In the genomic region with DNA sequence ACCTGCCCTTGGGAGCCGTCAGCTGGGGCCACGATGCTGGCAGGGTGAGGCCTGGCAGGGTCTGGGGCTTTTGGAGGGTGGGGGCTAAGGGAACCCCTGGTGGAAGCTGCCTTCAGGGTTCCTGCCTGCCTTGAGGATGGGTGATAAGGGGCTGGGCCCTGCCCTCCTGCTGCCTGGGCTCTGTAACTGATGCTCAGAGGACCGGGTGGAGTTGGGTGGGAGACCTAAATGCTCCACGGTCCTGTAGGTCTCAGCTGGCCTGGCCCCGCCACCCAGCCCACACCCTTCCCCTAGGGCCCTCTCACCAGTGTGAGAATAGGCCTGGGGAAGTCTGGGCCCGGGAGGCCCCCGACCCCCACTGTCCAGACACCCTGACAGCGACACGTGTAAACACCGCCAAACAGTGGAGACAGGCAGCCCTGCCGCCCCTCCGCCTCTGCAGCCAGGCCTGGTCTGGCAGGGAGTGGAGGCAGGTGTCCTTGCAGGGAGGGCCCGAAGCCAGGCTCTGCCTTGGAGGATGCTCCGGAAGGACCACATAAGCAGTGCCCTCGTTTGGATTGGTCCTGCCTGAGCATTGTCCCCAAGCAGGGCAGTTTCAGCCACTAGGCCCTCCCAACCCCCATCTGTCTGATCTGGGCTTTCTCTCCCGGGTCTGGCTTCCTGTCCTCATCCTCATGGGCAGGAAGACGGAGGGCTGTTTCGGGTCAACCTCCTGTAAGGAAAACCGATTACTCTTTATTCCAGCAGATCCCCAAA, we compare ENCODE assay signal across 8 cellular contexts. TPM values are rescaled to one million over a fixed set of nuclear protein-coding genes. Genes with fewer than 3 reads are reported as not detected.
DNase-seq lines count a peak whose midpoint lies in the region; ATAC-seq and TF ChIP-seq lines count a peak whose summit lies in the region.

No MANE protein-coding gene starts in this region.

- peak; percentile 28 for DNase-seq in DMS 273 (lab: John Stamatoyannopoulos, UW; ENCODE audit: unreplicated experiment)
- DNase-seq in DMS 273 treated with DMSO at 0.1 percent for 48 hours (lab: John Stamatoyannopoulos, UW): no peak
- peak in 6 of 7 donors; percentile 67 to 91 (median 76) for DNase-seq in adrenal gland
- DNase-seq in stimulated activated effector memory CD8-positive, alpha-beta T cell treated with anti-CD3 and anti-CD28 coated beads, Interleukin-12 subunit alpha, Interleukin-12 subunit beta, amount 100 ng/mL, for 72 hours (ENCODE audit: low spot score in 2 of 2): no peak
- DNase-seq in ACHN: no peak
- no peak for DNase-seq in CD1c-positive myeloid dendritic cell (ENCODE audit: extremely low spot score)

- H3K9me3 Mint-ChIP-seq in stimulated activated effector memory CD8-positive, alpha-beta T cell treated with anti-CD3 and anti-CD28 coated beads, Interleukin-12 subunit alpha, Interleukin-12 subunit beta, amount 100 ng/mL, for 72 hours: no peaks in the 10 kb centered on the region

- no peaks in the 10 kb centered on the region for H3K36me3 ChIP-seq in adrenal gland (replicated peaks in 1 of 2)

- peaks cover 35 to 58% of the 10 kb centered on the region in 2 donors for H3K4me1 ChIP-seq in adrenal gland (replicated peaks in 1 of 2)

- no peak for TF ChIP-seq CTCF in adrenal gland (IDR thresholded peaks at IDR 0.05)

- H3K27me3 ChIP-seq in adrenal gland: no peaks in the 10 kb centered on the region
- no peaks in the 10 kb centered on the region for H3K27me3 ChIP-seq in layer of hippocampus (ENCODE audit: control insufficient read depth, insufficient read depth, low read length)

- peak in 1 of 2 donors; percentile 28 for TF ChIP-seq POLR2A in adrenal gland (IDR thresholded peaks at IDR 0.05)

- intact Hi-C loops in adrenal gland (cut with DNase I): no loop called here

- in situ Hi-C loops in ACHN (cut with HindIII; ENCODE audit: low pct_ligation_motif_present, low pct_unique_long_range_greater_than_20kb, low sequenced_read_pairs): no loop called here

- H3K4me3 ChIP-seq in adrenal gland: no peak overlapping the region

- ATAC-seq in stimulated activated effector memory CD8-positive, alpha-beta T cell treated with anti-CD3 and anti-CD28 coated beads, Interleukin-12 subunit alpha, Interleukin-12 subunit beta, amount 100 ng/mL, for 72 hours: no peak
- no peak for ATAC-seq in esophagus mucosa

- peak overlapping the region; percentile 65 for H3K4me3 Mint-ChIP-seq in stimulated activated effector memory CD8-positive, alpha-beta T cell treated with anti-CD3 and anti-CD28 coated beads, Interleukin-12 subunit alpha, Interleukin-12 subunit beta, amount 100 ng/mL, for 72 hours

- H3K4me1 Mint-ChIP-seq in stimulated activated effector memory CD8-positive, alpha-beta T cell treated with anti-CD3 and anti-CD28 coated beads, Interleukin-12 subunit alpha, Interleukin-12 subunit beta, amount 100 ng/mL, for 72 hours: peaks cover under 1% of the 10 kb centered on the region

- WGBS in adrenal gland, 4 donors: 18 to 34% (median 31%) methylated on average over 5 to 19 of the region's 19 CpGs

- H3K9me3 ChIP-seq in adrenal gland (replicated peaks in 1 of 3): no peaks in the 10 kb centered on the region

- H3K27ac Mint-ChIP-seq in stimulated activated effector memory CD8-positive, alpha-beta T cell treated with anti-CD3 and anti-CD28 coated beads, Interleukin-12 subunit alpha, Interleukin-12 subunit beta, amount 100 ng/mL, for 72 hours: no peak overlapping the region

- peaks cover 1% of the 10 kb centered on the region for H3K36me3 Mint-ChIP-seq in stimulated activated effector memory CD8-positive, alpha-beta T cell treated with anti-CD3 and anti-CD28 coated beads, Interleukin-12 subunit alpha, Interleukin-12 subunit beta, amount 100 ng/mL, for 72 hours

- H3K27ac ChIP-seq in adrenal gland (peak overlapping the region in 4 of 5 donors; percentile 32 to 97 (median 95)), layer of hippocampus (ENCODE audit: low read depth, low read length) (peak overlapping the region; percentile 98)

RNA-seq across cellular contexts. Expression of a gene that starts 6.5 kb away (rescaled TPM):
- total RNA-seq in adrenal gland (10 to 100 TPM; 13.0 to 35.3 (median 19.2) TPM), esophagus mucosa (4.2 TPM)
- polyA plus RNA-seq in adrenal gland: 10 to 100 TPM in 2 of 3 donors, 1 to 10 TPM in 1; 2.1 to 68.0 (median 18.2) TPM

Comparison
In these comparisons a context has a peak if more than half of its experiments do, and no peak if none do; other contexts are left out.
1. DNase-seq: peak in DMS 273 (single experiment) and adrenal gland (6 of 7); none in DMS 273 treated with DMSO at 0.1 percent for 48 hours (single experiment), stimulated activated effector memory CD8-positive, alpha-beta T cell treated with anti-CD3 and anti-CD28 coated beads, Interleukin-12 subunit alpha, Interleukin-12 subunit beta, amount 100 ng/mL, for 72 hours (0 of 2), ACHN (single experiment) and CD1c-positive myeloid dendritic cell (single experiment).